27 cellular contexts compared by ENCODE assay signal in genomic region chr4:137312257-137312656, GRCh38.
DNase-seq lines count a peak whose midpoint lies in the region; ATAC-seq and TF ChIP-seq lines count a peak whose summit lies in the region.
"Had no signal": no experiment of that assay in that cellular context is flagged by ENCODE, and none has a peak within 500 bp of the region (broad histone marks: within the 10 kb centered on the region; RNA-seq: fewer than 3 reads in every experiment).

No MANE protein-coding gene starts in this region.

- peak in 1 of 2 experiments; percentile 49; a peak in 2 of 4 replicates for TF ChIP-seq EP300 in SK-N-SH (IDR thresholded peaks at IDR 0.05; ENCODE audit: borderline replicate concordance in 1 of 2, low read depth in 1 of 2, low read length in 1 of 2)

- in situ Hi-C loops in GM23248 (cut with MboI), result no loop called here

- CTCF ChIA-PET in SK-N-SH (lab: Yijun Ruan, JAX), result no interaction called here

- peak; percentile 58 for DNase-seq in GM23248
- DNase-seq in SK-N-SH, result no peak
- DNase-seq in cardiac fibroblast (ENCODE audit: low read depth in 2 of 2), result peak; percentile 29 to 71
- DNase-seq in foreskin fibroblast, result peak; percentile 24 to 77
- no peak for DNase-seq in activated effector memory CD4-positive, alpha-beta T cell treated with anti-CD3 and anti-CD28 coated beads, Interleukin-2, amount 50 U/mL, for 16 hours
- DNase-seq in prostate gland (ENCODE audit: low spot score), result no peak
- no peak for DNase-seq in Kasumi-1 (lab: John Stamatoyannopoulos, UW)
- DNase-seq: activated CD4-positive, alpha-beta memory T cell treated with anti-CD3 and anti-CD28 coated beads, Interleukin-2, amount 10 ng/mL, durations not matched to agents 7 days and 5 days; activated CD4-positive, alpha-beta T cell treated with anti-CD3 and anti-CD28 coated beads for 1 hour; activated CD8-positive, alpha-beta memory T cell treated with anti-CD3 and anti-CD28 coated beads, Interleukin-2, amount 50 U/mL, for 48 hours; anterior cingulate cortex; CD8-positive, alpha-beta memory T cell; dermis blood vessel endothelial cell; endodermal cell; immature natural killer cell; KBM-7; NCI-H1417; NCI-H2029; NCI-H524 treated with DMSO at 0.1 percent for 48 hours; stimulated activated CD4-positive, alpha-beta T cell treated with anti-CD3 and anti-CD28 coated beads, Interleukin-15, amount 100 ng/mL, for 24 hours; stimulated activated CD4-positive, alpha-beta T cell treated with anti-CD3 and anti-CD28 coated beads, Interleukin-4, amount 100 ng/mL, for 4 hours; T-helper 17 cell; trophoblast cell had no signal

- POLR2A ChIA-PET in SK-N-SH (lab: Yijun Ruan, JAX), result no interaction called here

- H3K9me3 ChIP-seq in GM23248 (ENCODE audit: low read depth), result no peaks in the 10 kb centered on the region
- H3K9me3 ChIP-seq in SK-N-SH, result no peaks in the 10 kb centered on the region
- H3K9me3 ChIP-seq in prostate gland, result no peaks in the 10 kb centered on the region

- no peak for TF ChIP-seq CTCF in SK-N-SH (IDR thresholded peaks at IDR 0.05)
- TF ChIP-seq CTCF in cardiac fibroblast (IDR thresholded peaks at IDR 0.05; ENCODE audit: low read depth, low read length), result no peak
- no peak for TF ChIP-seq CTCF in foreskin fibroblast (IDR thresholded peaks at IDR 0.05; ENCODE audit: low read depth, low read length)
- TF ChIP-seq CTCF in prostate gland (IDR thresholded peaks at IDR 0.05), result no peak

- no peak for TF ChIP-seq RAD21 in SK-N-SH (IDR thresholded peaks at IDR 0.05; ENCODE audit: low read length)

- H3K27ac ChIP-seq in GM23248 (no peak overlapping the region), SK-N-SH (ENCODE audit: low read depth in 2 of 2, low read length in 1 of 2) (peak overlapping the region in 1 of 2 experiments; percentile 15; a peak in 1 of 4 replicates), prostate gland (no peak overlapping the region)

- no peak for TF ChIP-seq POLR2A in prostate gland (IDR thresholded peaks at IDR 0.05)

- H3K9ac ChIP-seq in GM23248, result no peak overlapping the region
- no peak overlapping the region for H3K9ac ChIP-seq in SK-N-SH

- H3K36me3 ChIP-seq in GM23248 (ENCODE audit: low read depth) (no peaks in the 10 kb centered on the region), SK-N-SH (replicated peaks in 1 of 2; ENCODE audit: control insufficient read depth in 1 of 2, insufficient read depth in 2 of 2, low read length in 1 of 2) (no peaks in the 10 kb centered on the region), prostate gland (no peaks in the 10 kb centered on the region)

- no peaks in the 10 kb centered on the region for H3K27me3 ChIP-seq in GM23248 (replicated peaks; ENCODE audit: insufficient read depth)
- no peaks in the 10 kb centered on the region for H3K27me3 ChIP-seq in SK-N-SH (ENCODE audit: insufficient read depth)
- H3K27me3 ChIP-seq in prostate gland (replicated peaks; ENCODE audit: insufficient read depth), result no peaks in the 10 kb centered on the region

- H3K9me2 ChIP-seq in GM23248 (ENCODE audit: insufficient read depth) (no peaks in the 10 kb centered on the region; the same call in 1 of the 2 replicates), SK-N-SH (no peaks in the 10 kb centered on the region)

- H3K4me2 ChIP-seq in GM23248 (ENCODE audit: unreplicated experiment) (no peak overlapping the region), SK-N-SH (no peak overlapping the region)

- H2AFZ ChIP-seq in GM23248 (no peak overlapping the region), SK-N-SH (ENCODE audit: low read depth) (no peak overlapping the region)

- H3F3A ChIP-seq in GM23248 (ENCODE audit: insufficient read depth), result peaks cover 39% of the 10 kb centered on the region
- H3F3A ChIP-seq in SK-N-SH (replicated peaks; ENCODE audit: insufficient read depth), result peaks cover 38% of the 10 kb centered on the region

- H3K79me2 ChIP-seq in GM23248 (ENCODE audit: insufficient read depth), result no peaks in the 10 kb centered on the region
- H3K79me2 ChIP-seq in SK-N-SH (ENCODE audit: insufficient read depth), result no peaks in the 10 kb centered on the region

- no peaks in the 10 kb centered on the region for H4K20me1 ChIP-seq in GM23248 (ENCODE audit: insufficient read depth)
- H4K20me1 ChIP-seq in SK-N-SH (ENCODE audit: insufficient read depth), result no peaks in the 10 kb centered on the region

- ATAC-seq in HG02763 (IDR thresholded peaks at IDR 0.05; ENCODE audit: unreplicated experiment), result no peak
- ATAC-seq: esophagus mucosa, left lobe of liver, T-helper 17 cell had no signal

- peaks cover 41% of the 10 kb centered on the region for H3K4me1 ChIP-seq in GM23248 (ENCODE audit: insufficient read depth)
- peaks cover 5 to 21% of the 10 kb centered on the region in 2 experiments for H3K4me1 ChIP-seq in SK-N-SH (ENCODE audit: control insufficient read depth in 1 of 2, insufficient read depth in 2 of 2, low read depth in 1 of 2, low read length in 1 of 2)
- H3K4me1 ChIP-seq in prostate gland (replicated peaks), result no peaks in the 10 kb centered on the region

- no peak overlapping the region for H3K4me3 ChIP-seq in GM23248
- no peak overlapping the region for H3K4me3 ChIP-seq in SK-N-SH (ENCODE audit: low read depth in 2 of 2, low read length in 1 of 2)
- H3K4me3 ChIP-seq in cardiac fibroblast (replicated peaks in 1 of 2; ENCODE audit: low read depth in 2 of 2, low read length in 2 of 2), result no peak overlapping the region
- H3K4me3 ChIP-seq in foreskin fibroblast (ENCODE audit: low read depth in 1 of 2, low read length in 2 of 2), result no peak overlapping the region
- no peak overlapping the region for H3K4me3 ChIP-seq in prostate gland
- H3K4me3 ChIP-seq: SK-N-MC had no signal

- intact Hi-C loops in prostate gland (cut with DNase I), result no loop called here

- WGBS in GM23248 (ENCODE audit: low coverage in 1 of 2, low lambda C conversion rate in 2 of 2, missing lambda C conversion rate in 2 of 2), 2 experiments, result 93 to 95% methylated on average over 3 of the region's 3 CpGs
- WGBS in SK-N-SH (ENCODE audit: low lambda C conversion rate), result 57% methylated on average over 3 of the region's 3 CpGs
- 96% methylated on average over 3 of the region's 3 CpGs for WGBS in prostate gland

TF ChIP-seq in SK-N-SH, 30 proteins besides CTCF, POLR2A, EP300 and RAD21 (continues in another document):
- TF ChIP-seq PBX3 (IDR thresholded peaks at IDR 0.05) (peak; percentile 60), YY1 (IDR thresholded peaks at IDR 0.05; ENCODE audit: low read depth) (no peak), GABPA (IDR thresholded peaks at IDR 0.05; ENCODE audit: low read depth) (no peak), MEF2A (IDR thresholded peaks at IDR 0.05; ENCODE audit: borderline replicate concordance, low read depth) (no peak), SMC3 (IDR thresholded peaks at IDR 0.05; ENCODE audit: low read depth, low read length) (no peak), POLR2AphosphoS5 (IDR thresholded peaks at IDR 0.05; ENCODE audit: low read depth, low read length) (no peak), USF2 (IDR thresholded peaks at IDR 0.05; ENCODE audit: borderline replicate concordance, low read depth, low read length) (no peak), REST (IDR thresholded peaks at IDR 0.05; ENCODE audit: low read depth, low read length) (no peak), USF1 (IDR thresholded peaks at IDR 0.05; ENCODE audit: borderline replicate concordance, low read depth) (no peak), RCOR1 (IDR thresholded peaks at IDR 0.05; ENCODE audit: low read length) (no peak)

Comparison
In these comparisons a context has a peak if more than half of its experiments do, and no peak if none do; other contexts are left out.
1. DNase-seq: peak in GM23248 (single experiment), cardiac fibroblast (2 of 2) and foreskin fibroblast (2 of 2); none in SK-N-SH (single experiment), activated effector memory CD4-positive, alpha-beta T cell treated with anti-CD3 and anti-CD28 coated beads, Interleukin-2, amount 50 U/mL, for 16 hours (single experiment), prostate gland (single experiment) and Kasumi-1 (0 of 2).